ENCODE assay signal across 8 cellular contexts in genomic region chr1:172442843-172443565, GRCh38. TPM values are rescaled to one million over a fixed set of nuclear protein-coding genes. Genes with fewer than 3 reads are reported as not detected.
A peak's percentile ranks its signal among the peaks of the same experiment; 100 is the strongest.
DNase-seq lines count a peak whose midpoint lies in the region; ATAC-seq, FAIRE-seq and TF ChIP-seq lines count a peak whose summit lies in the region.

No MANE protein-coding gene starts in this region.

- intact Hi-C loops in cardiac septum (cut with DNase I) (loop anchor here (10.0 kb wide), 1 partner anchor 438 kb away; no protein-coding TSS in a partner anchor), mucosa of descending colon (cut with DNase I, micrococcal nuclease) (no loop called here)

- peaks cover 0 to 16% of the 10 kb centered on the region in 2 donors for H3K4me1 ChIP-seq in right atrium auricular region
- H3K4me1 ChIP-seq in mucosa of descending colon (ENCODE audit: low read depth): peaks cover 11% of the 10 kb centered on the region

- no peaks in the 10 kb centered on the region for H3K9me3 ChIP-seq in right atrium auricular region
- H3K9me3 ChIP-seq in mucosa of descending colon: no peaks in the 10 kb centered on the region

- H3K4me3 ChIP-seq in right atrium auricular region (peak overlapping the region; percentile 75 to 98), brain microvascular endothelial cell (ENCODE audit: low read depth, low read length) (peak overlapping the region; percentile 93), mucosa of descending colon (peak overlapping the region; percentile 86)

- no peaks in the 10 kb centered on the region for H3K27me3 ChIP-seq in right atrium auricular region
- H3K27me3 ChIP-seq in brain microvascular endothelial cell (replicated peaks): no peaks in the 10 kb centered on the region

- FAIRE-seq in frontal cortex (lab: Jason Lieb, UNC) (no peak), urothelium cell line (lab: Jason Lieb, UNC) (no peak)

- ATAC-seq in mucosa of descending colon: no peak

- no peak for DNase-seq in right atrium auricular region (ENCODE audit: low spot score)
- no peak for DNase-seq in cardiac septum (ENCODE audit: low spot score)
- no peak for DNase-seq in brain microvascular endothelial cell
- no peak for DNase-seq in mucosa of descending colon
- no peak for DNase-seq in frontal cortex (ENCODE audit: low spot score in 2 of 2)
- DNase-seq in urothelium cell line (ENCODE audit: low spot score): no peak
- no peak for DNase-seq in GM20000 (ENCODE audit: low spot score)
- DNase-seq in NCI-H1930 (lab: John Stamatoyannopoulos, UW): no peak

- no peak for TF ChIP-seq CTCF in right atrium auricular region (IDR thresholded peaks at IDR 0.05)
- no peak for TF ChIP-seq CTCF in brain microvascular endothelial cell (IDR thresholded peaks at IDR 0.05; ENCODE audit: low read depth, low read length, missing control alignments)
- no peak for TF ChIP-seq CTCF in mucosa of descending colon (IDR thresholded peaks at IDR 0.05)
- TF ChIP-seq CTCF in GM20000 (IDR thresholded peaks at IDR 0.05; ENCODE audit: extremely low read depth, missing control alignments): no peak

- in situ Hi-C loops in brain microvascular endothelial cell (cut with HindIII; ENCODE audit: low pct_ligation_motif_present, low sequenced_read_pairs): no loop called here

- H3K36me3 ChIP-seq in right atrium auricular region (no peaks in the 10 kb centered on the region), brain microvascular endothelial cell (replicated peaks) (peaks cover 5% of the 10 kb centered on the region), mucosa of descending colon (ENCODE audit: low read depth) (no peaks in the 10 kb centered on the region)

- H3K27ac ChIP-seq in right atrium auricular region (peak overlapping the region; percentile 76 to 84), brain microvascular endothelial cell (no peak overlapping the region)

RNA-seq across cellular contexts. Expression of gene PIGC, which starts 0.9 kb away (rescaled TPM):
- 10 to 100 TPM; 14.8 to 15.8 TPM for total RNA-seq in right atrium auricular region
- 11.5 TPM for total RNA-seq in cardiac septum
- total RNA-seq in mucosa of descending colon: 10 to 100 TPM; 25.6 to 27.7 (median 26.3) TPM
- total RNA-seq in frontal cortex: 28.1 TPM

RNA-seq across cellular contexts. Expression of gene C1orf105, which starts 22.5 kb away (rescaled TPM):
- total RNA-seq in right atrium auricular region: 10 to 100 TPM in 1 of 2 donors, 1 to 10 TPM in 1; 3.3 to 18.0 TPM
- total RNA-seq in cardiac septum: 6.5 TPM
- not detected for total RNA-seq in mucosa of descending colon
- not detected for total RNA-seq in frontal cortex
